1 cellular context compared by ENCODE assay signal in the genomic region with DNA sequence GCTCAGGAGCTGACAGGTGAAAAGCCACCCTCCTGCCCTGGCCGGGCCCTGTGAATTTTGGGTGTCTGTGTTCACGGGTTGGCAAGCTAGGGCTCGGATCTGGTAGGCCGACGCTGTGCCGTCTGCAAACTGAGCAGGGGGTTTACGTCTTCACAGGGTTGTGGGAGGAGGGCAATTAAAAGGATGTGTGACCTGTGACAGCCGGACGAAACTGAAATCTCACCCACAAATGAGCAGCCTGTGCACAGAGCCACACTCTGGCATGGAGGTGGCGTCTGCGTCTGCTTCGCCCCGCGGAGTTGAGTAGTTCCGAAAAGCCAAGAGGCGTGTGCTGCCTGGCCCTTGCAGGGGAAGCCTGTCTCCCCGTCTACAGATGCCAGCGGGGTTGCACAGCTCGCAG.
TF ChIP-seq lines count a peak whose summit lies in the region.

No MANE protein-coding gene starts in this region.

TF ChIP-seq in WTC11, 78 proteins besides CTCF, POLR2A, EP300 and RAD21 (continued from another document):
- TF ChIP-seq, protein P1, sequence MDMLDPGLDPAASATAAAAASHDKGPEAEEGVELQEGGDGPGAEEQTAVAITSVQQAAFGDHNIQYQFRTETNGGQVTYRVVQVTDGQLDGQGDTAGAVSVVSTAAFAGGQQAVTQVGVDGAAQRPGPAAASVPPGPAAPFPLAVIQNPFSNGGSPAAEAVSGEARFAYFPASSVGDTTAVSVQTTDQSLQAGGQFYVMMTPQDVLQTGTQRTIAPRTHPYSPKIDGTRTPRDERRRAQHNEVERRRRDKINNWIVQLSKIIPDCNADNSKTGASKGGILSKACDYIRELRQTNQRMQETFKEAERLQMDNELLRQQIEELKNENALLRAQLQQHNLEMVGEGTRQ (CRISPR knock-in tag; IDR thresholded peaks at IDR 0.05) = no peak
- TF ChIP-seq, protein P2, sequence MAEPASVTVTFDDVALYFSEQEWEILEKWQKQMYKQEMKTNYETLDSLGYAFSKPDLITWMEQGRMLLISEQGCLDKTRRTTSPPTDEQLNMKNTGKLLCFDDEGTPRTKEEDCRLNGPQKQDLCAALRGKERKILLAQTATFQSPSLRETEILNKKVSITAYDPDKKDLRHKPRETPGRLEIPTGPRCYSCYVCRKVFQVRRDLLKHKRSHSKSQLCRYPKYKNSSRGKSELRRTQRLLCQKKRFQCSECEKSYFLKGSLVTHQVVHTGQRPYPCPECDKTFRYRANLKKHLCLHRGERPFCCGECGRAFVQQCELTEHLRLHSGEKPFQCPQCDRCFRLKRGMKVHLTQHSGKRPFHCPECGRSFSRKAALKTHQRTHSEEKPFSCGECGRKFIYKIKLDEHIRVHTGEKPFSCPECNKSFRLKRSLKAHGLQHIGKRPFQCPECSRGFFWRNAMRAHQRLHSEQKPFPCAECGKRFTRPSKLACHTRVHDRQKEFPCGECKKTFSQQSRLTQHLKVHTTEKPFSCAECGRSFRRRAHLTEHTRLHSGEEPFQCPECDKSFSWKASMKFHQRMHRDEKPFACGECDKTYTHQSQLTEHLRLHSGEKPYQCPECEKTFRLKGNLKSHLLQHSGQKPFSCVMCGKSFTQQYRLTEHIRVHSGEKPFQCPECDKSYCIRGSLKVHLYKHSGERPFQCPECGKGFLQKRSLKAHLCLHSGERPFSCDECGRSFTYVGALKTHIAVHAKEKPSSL (CRISPR knock-in tag; conservative IDR thresholded peaks at IDR 0.05) = no peak
- TF ChIP-seq, protein P3, sequence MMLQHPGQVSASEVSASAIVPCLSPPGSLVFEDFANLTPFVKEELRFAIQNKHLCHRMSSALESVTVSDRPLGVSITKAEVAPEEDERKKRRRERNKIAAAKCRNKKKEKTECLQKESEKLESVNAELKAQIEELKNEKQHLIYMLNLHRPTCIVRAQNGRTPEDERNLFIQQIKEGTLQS (CRISPR knock-in tag; conservative IDR thresholded peaks at IDR 0.05) = no peak
- TF ChIP-seq ESRRA (CRISPR knock-in tag; IDR thresholded peaks at IDR 0.05; ENCODE audit: borderline replicate concordance) (no peak), ZNF232 (CRISPR knock-in tag; IDR thresholded peaks at IDR 0.05) (no peak), FOXP1 (CRISPR knock-in tag; IDR thresholded peaks at IDR 0.05; ENCODE audit: borderline replicate concordance) (no peak), IRF2 (CRISPR knock-in tag; IDR thresholded peaks at IDR 0.05; ENCODE audit: borderline replicate concordance, low read depth) (no peak)
- TF ChIP-seq, protein P4, sequence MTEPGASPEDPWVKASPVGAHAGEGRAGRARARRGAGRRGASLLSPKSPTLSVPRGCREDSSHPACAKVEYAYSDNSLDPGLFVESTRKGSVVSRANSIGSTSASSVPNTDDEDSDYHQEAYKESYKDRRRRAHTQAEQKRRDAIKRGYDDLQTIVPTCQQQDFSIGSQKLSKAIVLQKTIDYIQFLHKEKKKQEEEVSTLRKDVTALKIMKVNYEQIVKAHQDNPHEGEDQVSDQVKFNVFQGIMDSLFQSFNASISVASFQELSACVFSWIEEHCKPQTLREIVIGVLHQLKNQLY (CRISPR knock-in tag; IDR thresholded peaks at IDR 0.05) = no peak
